ENCODE assay signal across 29 cellular contexts in the genomic region with DNA sequence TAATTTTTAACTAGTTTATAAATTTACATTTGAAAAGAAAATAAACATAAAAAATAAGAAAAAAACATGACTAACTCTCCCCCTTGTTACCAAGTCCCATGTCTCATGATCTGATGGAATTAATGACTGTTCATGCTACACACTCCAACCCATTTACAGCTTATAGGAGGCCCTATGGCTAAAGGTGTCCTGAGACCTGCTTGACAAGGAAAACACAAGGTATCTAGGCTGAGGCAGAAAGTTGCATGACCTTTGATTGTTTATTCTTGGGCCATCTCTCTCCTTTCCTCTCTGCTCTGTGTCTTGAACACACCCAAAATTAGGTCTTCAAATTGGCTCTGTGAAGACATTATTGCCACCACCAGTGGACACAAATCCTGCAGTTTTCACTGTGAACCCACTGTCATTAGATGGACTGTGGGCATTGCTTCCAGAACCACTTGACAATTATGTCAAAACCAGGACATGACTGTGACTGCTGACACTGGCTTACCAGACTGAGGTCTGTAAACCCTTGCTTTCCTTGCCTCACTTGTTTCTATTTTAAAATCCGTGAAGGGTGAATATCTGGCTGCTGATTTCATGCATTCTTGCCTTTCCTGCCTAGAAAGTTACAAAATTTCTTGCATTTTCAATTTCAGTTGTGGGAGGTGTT.
"Had no signal": no experiment of that assay in that cellular context is flagged by ENCODE, and none has a peak within 500 bp of the region (broad histone marks: within the 10 kb centered on the region; RNA-seq: fewer than 3 reads in every experiment).

No MANE protein-coding gene starts in this region.

- H3K4me3 ChIP-seq: esophagus muscularis mucosa, lower lobe of right lung, uterus had no signal

- H3K27me3 ChIP-seq: brain microvascular endothelial cell, esophagus muscularis mucosa, uterus had no signal

- ATAC-seq: left colon; lower lobe of right lung; sciatic nerve; stimulated activated effector memory CD8-positive, alpha-beta T cell treated with anti-CD3 and anti-CD28 coated beads, Interleukin-12 subunit alpha, Interleukin-12 subunit beta, amount 100 ng/mL, for 72 hours; stimulated activated naive CD8-positive, alpha-beta T cell treated with anti-CD3 and anti-CD28 coated beads, Interleukin-15, amount 100 ng/mL, for 72 hours; T-helper 17 cell; WTC11 had no signal

- H3K36me3 ChIP-seq: brain microvascular endothelial cell, esophagus muscularis mucosa, lower lobe of right lung, uterus had no signal

- H3K4me1 ChIP-seq: esophagus muscularis mucosa, lower lobe of right lung, uterus had no signal

- H3K9me3 ChIP-seq: lower lobe of right lung had no signal

- DNase-seq: activated CD4-positive, alpha-beta memory T cell treated with anti-CD3 and anti-CD28 coated beads, Interleukin-2, amount 10 ng/mL, durations not matched to agents 7 days and 5 days; activated CD4-positive, alpha-beta T cell treated with anti-CD3 and anti-CD28 coated beads for 1 hour; activated CD4-positive, alpha-beta T cell treated with anti-CD3 and anti-CD28 coated beads, Interleukin-2, amount 10 ng/mL, durations not matched to agents 7 days and 5 days; activated CD8-positive, alpha-beta memory T cell treated with anti-CD3 and anti-CD28 coated beads, Interleukin-2, amount 50 U/mL, for 48 hours; activated gamma-delta T cell; activated naive CD4-positive, alpha-beta T cell treated with anti-CD3 and anti-CD28 coated beads, Interleukin-2, amount 10 ng/mL, durations not matched to agents 7 days and 5 days; activated naive CD8-positive, alpha-beta T cell treated with anti-CD3 and anti-CD28 coated beads, Interleukin-2, amount 10 ng/mL, durations not matched to agents 7 days and 5 days; activated T-cell treated with anti-CD3 and anti-CD28 coated beads, Interleukin-2, amount 50 U/mL, for 24 hours; amniotic stem cell; brain microvascular endothelial cell; central memory CD4-positive, alpha-beta T cell; endodermal cell; foreskin melanocyte; glutamatergic neuron; hippocampal formation; left colon; lower lobe of right lung; posterior cingulate gyrus; small intestine; stimulated activated CD4-positive, alpha-beta T cell treated with anti-CD3 and anti-CD28 coated beads, Interleukin-4, amount 100 ng/mL, for 24 hours; stimulated activated naive CD8-positive, alpha-beta T cell treated with anti-CD3 and anti-CD28 coated beads, Interleukin-15, amount 100 ng/mL, for 72 hours; substantia nigra; T-helper 17 cell; T1000; uterus had no signal

- H3K27ac ChIP-seq: brain microvascular endothelial cell, esophagus muscularis mucosa, lower lobe of right lung, uterus had no signal
